8 cellular contexts compared by ENCODE assay signal in genomic region chr22:18024956-18025720, GRCh38.
DNase-seq lines count a peak whose midpoint lies in the region; ATAC-seq and TF ChIP-seq lines count a peak whose summit lies in the region.

No MANE protein-coding gene starts in this region.

- no peaks in the 10 kb centered on the region for H3K36me3 Mint-ChIP-seq in nephron (ENCODE audit: low read depth)

- CTCF ChIA-PET in GM10248 (lab: Yijun Ruan, JAX) = interaction anchor here (0.6 to 3.4 kb wide), 24 partner anchors 9 to 283 kb away, joined by 3 to 20 read pairs (median 6); partner anchors contain the start of gene PEX26

- H2AFZ ChIP-seq in Loucy (ENCODE audit: low read length) = peak overlapping the region; percentile 86; the same call in 1 of the 2 replicates

- peaks cover 47% of the 10 kb centered on the region for H3K27me3 Mint-ChIP-seq in nephron (ENCODE audit: low read depth)

- no peak overlapping the region for H3K27ac Mint-ChIP-seq in nephron

- no peaks in the 10 kb centered on the region for H3K27me3 ChIP-seq in Loucy (ENCODE audit: insufficient read depth, low read length, poor library complexity, severe bottlenecking)

- no peaks in the 10 kb centered on the region for H3K9me2 ChIP-seq in Loucy (replicated peaks; ENCODE audit: low read depth, low read length)

- H3K36me3 ChIP-seq in Loucy (ENCODE audit: insufficient read depth, low read length) = no peaks in the 10 kb centered on the region

- no peak overlapping the region for H3K9ac ChIP-seq in Loucy (ENCODE audit: low read depth, low read length, poor library complexity, severe bottlenecking)

- POLR2A ChIA-PET in GM10248 (lab: Yijun Ruan, JAX) = no interaction called here

- H3K9me3 Mint-ChIP-seq in nephron = no peaks in the 10 kb centered on the region

- H3K9me3 ChIP-seq in Loucy (ENCODE audit: insufficient read depth, low read depth, low read length) = no peaks in the 10 kb centered on the region

- H3F3A ChIP-seq in Loucy (ENCODE audit: low read depth) = no peaks in the 10 kb centered on the region

- ATAC-seq in HG03521 (IDR thresholded peaks at IDR 0.05; ENCODE audit: unreplicated experiment) = no peak

- no peaks in the 10 kb centered on the region for H3K79me2 ChIP-seq in Loucy (ENCODE audit: insufficient read depth, low read length)

- peak overlapping the region; percentile 99 for H3K4me2 ChIP-seq in Loucy (ENCODE audit: low read depth, low read length, poor library complexity, severe bottlenecking)

- DNase-seq in Ammon's horn (ENCODE audit: low spot score) = peak; percentile 23
- no peak for DNase-seq in choroid plexus epithelial cell (ENCODE audit: low read depth)
- DNase-seq in GM19240 (ENCODE audit: insufficient read length, low spot score) = no peak
- no peak for DNase-seq in dedifferentiated amniotic fluid mesenchymal stem cell (ENCODE audit: extremely low spot score)
- DNase-seq in GM10248 (ENCODE audit: extremely low spot score) = no peak

- peaks cover 20% of the 10 kb centered on the region for H3K4me1 Mint-ChIP-seq in nephron

- H3K4me3 ChIP-seq in Loucy (ENCODE audit: low read length, poor library complexity, severe bottlenecking) (no peak overlapping the region), choroid plexus epithelial cell (ENCODE audit: low read depth, low read length) (peak overlapping the region; percentile 57)

- no peak for TF ChIP-seq CTCF in Loucy (conservative IDR thresholded peaks at IDR 0.05; ENCODE audit: low read length)
- TF ChIP-seq CTCF in choroid plexus epithelial cell (conservative IDR thresholded peaks at IDR 0.05; ENCODE audit: low read depth, low read length) = no peak
- no peak for TF ChIP-seq CTCF in nephron (IDR thresholded peaks at IDR 0.05; ENCODE audit: unreplicated experiment in 3 of 3)
- no peak for TF ChIP-seq CTCF in GM10248 (IDR thresholded peaks at IDR 0.05; ENCODE audit: control extremely low read depth, extremely low read depth, low read depth, missing control alignments)

- no peaks in the 10 kb centered on the region for H4K20me1 ChIP-seq in Loucy (ENCODE audit: insufficient read depth, low read length, poor library complexity, severe bottlenecking)

- peaks cover 5% of the 10 kb centered on the region for H3K4me1 ChIP-seq in Loucy (ENCODE audit: insufficient read depth, low read length, poor library complexity, severe bottlenecking)

- H3K4me3 Mint-ChIP-seq in nephron = peak overlapping the region; percentile 84 to 89 (median 85)
